Comparison of ENCODE assay signal across 20 cellular contexts in genomic region chr7:127150543-127150942, GRCh38.
"Had no signal": no experiment of that assay in that cellular context is flagged by ENCODE, and none has a peak within 500 bp of the region (broad histone marks: within the 10 kb centered on the region; RNA-seq: fewer than 3 reads in every experiment).

No MANE protein-coding gene starts in this region.

- H3K4me1 ChIP-seq: gastrocnemius medialis, psoas muscle, suprapubic skin, transverse colon, uterus had no signal

- H3K27ac Mint-ChIP-seq: activated CD4-positive, alpha-beta T cell treated with anti-CD3 and anti-CD28 coated beads, Interleukin-2, amount 10 ng/mL, durations not matched to agents 7 days and 5 days; naive thymus-derived CD4-positive, alpha-beta T cell; stimulated activated naive CD8-positive, alpha-beta T cell treated with anti-CD3 and anti-CD28 coated beads, Interleukin-15, Interleukin-2, amounts not matched to agents 100 ng/mL and 50 ng/mL, for 24 hours had no signal

- H3K4me1 Mint-ChIP-seq: activated CD4-positive, alpha-beta T cell treated with anti-CD3 and anti-CD28 coated beads, Interleukin-2, amount 10 ng/mL, durations not matched to agents 7 days and 5 days; central memory CD8-positive, alpha-beta T cell; naive thymus-derived CD4-positive, alpha-beta T cell had no signal

- ATAC-seq: activated T-cell treated with anti-CD3 and anti-CD28 coated beads, Interleukin-2, amount 50 U/mL, for 4 hours; esophagus mucosa; gastrocnemius medialis; naive thymus-derived CD4-positive, alpha-beta T cell; psoas muscle; right cardiac atrium had no signal

- H3K9me3 Mint-ChIP-seq: activated CD4-positive, alpha-beta T cell treated with anti-CD3 and anti-CD28 coated beads, Interleukin-2, amount 10 ng/mL, durations not matched to agents 7 days and 5 days; activated T-cell treated with anti-CD3 and anti-CD28 coated beads, Interleukin-2, amount 50 U/mL, for 4 hours; central memory CD8-positive, alpha-beta T cell; stimulated activated naive CD8-positive, alpha-beta T cell treated with anti-CD3 and anti-CD28 coated beads, Interleukin-15, Interleukin-2, amounts not matched to agents 100 ng/mL and 50 ng/mL, for 24 hours had no signal

- H3K36me3 Mint-ChIP-seq: naive thymus-derived CD4-positive, alpha-beta T cell had no signal

- H3K36me3 ChIP-seq: brain microvascular endothelial cell, gastrocnemius medialis, suprapubic skin, transverse colon, uterus had no signal

- H3K4me3 ChIP-seq: coronary artery, gastrocnemius medialis, psoas muscle, suprapubic skin, transverse colon, uterus had no signal

- H3K4me3 Mint-ChIP-seq: activated CD4-positive, alpha-beta T cell treated with anti-CD3 and anti-CD28 coated beads, Interleukin-2, amount 10 ng/mL, durations not matched to agents 7 days and 5 days; activated T-cell treated with anti-CD3 and anti-CD28 coated beads, Interleukin-2, amount 50 U/mL, for 4 hours; central memory CD8-positive, alpha-beta T cell; naive thymus-derived CD4-positive, alpha-beta T cell; stimulated activated naive CD8-positive, alpha-beta T cell treated with anti-CD3 and anti-CD28 coated beads, Interleukin-15, Interleukin-2, amounts not matched to agents 100 ng/mL and 50 ng/mL, for 24 hours had no signal

- DNase-seq: activated CD4-positive, alpha-beta T cell treated with anti-CD3 and anti-CD28 coated beads, Interleukin-2, amount 10 ng/mL, durations not matched to agents 7 days and 5 days; activated CD8-positive, alpha-beta memory T cell treated with anti-CD3 and anti-CD28 coated beads, Interleukin-2, amount 50 U/mL, for 4 hours; activated naive CD4-positive, alpha-beta T cell treated with anti-CD3 and anti-CD28 coated beads, Interleukin-2, amount 50 U/mL, for 16 hours; activated T-cell treated with anti-CD3 and anti-CD28 coated beads, Interleukin-2, amount 50 U/mL, for 4 hours; aorta; brain microvascular endothelial cell; gastrocnemius medialis; head of caudate nucleus; mesenchymal stem cell; naive thymus-derived CD4-positive, alpha-beta T cell; psoas muscle; right cardiac atrium; stimulated activated CD4-positive, alpha-beta T cell treated with anti-CD3 and anti-CD28 coated beads, Interleukin-2, amount 100 ng/mL, for 24 hours; transverse colon; uterus had no signal

- H3K9me3 ChIP-seq: gastrocnemius medialis, psoas muscle, suprapubic skin, transverse colon, uterus had no signal

- H3K27me3 ChIP-seq: brain microvascular endothelial cell, gastrocnemius medialis, suprapubic skin, transverse colon, uterus had no signal

- H3K27ac ChIP-seq: brain microvascular endothelial cell, coronary artery, gastrocnemius medialis, psoas muscle, suprapubic skin, transverse colon, uterus had no signal
